Comparison of ENCODE assay signal across 26 cellular contexts in genomic region chr2:69588945-69589344, GRCh38. TPM values are rescaled to one million over a fixed set of nuclear protein-coding genes. Genes with fewer than 3 reads are reported as not detected.
DNase-seq lines count a peak whose midpoint lies in the region; ATAC-seq, FAIRE-seq and TF ChIP-seq lines count a peak whose summit lies in the region.
"Had no signal": no experiment of that assay in that cellular context is flagged by ENCODE, and none has a peak within 500 bp of the region (broad histone marks: within the 10 kb centered on the region; RNA-seq: fewer than 3 reads in every experiment).

No MANE protein-coding gene starts in this region.

- no peaks in the 10 kb centered on the region for H3K9me1 ChIP-seq in K562 (ENCODE audit: control insufficient read depth, insufficient read depth, low read length)

- 79% methylated on average over 6 of the region's 6 CpGs for WGBS in K562 (ENCODE audit: insufficient coverage, low coverage, missing lambda C conversion rate)
- 75% methylated on average over 6 of the region's 6 CpGs for WGBS in prostate gland
- WGBS in aorta, 2 donors, result 88 to 90% methylated on average over 6 of the region's 6 CpGs

- in situ Hi-C loops in K562 (cut with MboI), result no loop called here

- H4K20me1 ChIP-seq in KMS-11 (ENCODE audit: insufficient read depth), result no peaks in the 10 kb centered on the region; the same call in 1 of the 2 replicates
- no peaks in the 10 kb centered on the region for H4K20me1 ChIP-seq in K562 (replicated peaks; ENCODE audit: control insufficient read depth, insufficient read depth, low read length)

- CTCF ChIA-PET in K562 (lab: Yijun Ruan, JAX; ENCODE audit: low intra/inter-chr PET ratio), result no interaction called here

- H3K9ac ChIP-seq in KMS-11 (no peak overlapping the region), K562 (ENCODE audit: insufficient read depth in 1 of 2, low read depth in 2 of 2, low read length in 2 of 2) (no peak overlapping the region)
- H3K9ac ChIP-seq: parathyroid adenoma had no signal

- no peak for TF ChIP-seq EP300 in K562 (IDR thresholded peaks at IDR 0.05; ENCODE audit: low read length)

- H3K36me3 ChIP-seq in KMS-11 (ENCODE audit: insufficient read depth) (no peaks in the 10 kb centered on the region), K562 (ENCODE audit: control insufficient read depth, insufficient read depth, low read length) (no peaks in the 10 kb centered on the region), prostate gland (no peaks in the 10 kb centered on the region), aorta (ENCODE audit: control insufficient read depth in 1 of 2, insufficient read depth in 2 of 2, low read length in 1 of 2) (no peaks in the 10 kb centered on the region)
- H3K36me3 ChIP-seq: vagina had no signal

- H3K27ac ChIP-seq in KMS-11, result peak overlapping the region; percentile 5; the same call in 1 of the 2 replicates
- H3K27ac ChIP-seq in K562 (ENCODE audit: extremely low read depth, low read depth, low read length), result no peak overlapping the region; the same call in 2 of the 3 replicates
- peak overlapping the region; percentile 35 to 72 for H3K27ac ChIP-seq in prostate gland
- H3K27ac ChIP-seq in aorta (ENCODE audit: low read depth in 1 of 2, low read length in 2 of 2), result no peak overlapping the region
- H3K27ac ChIP-seq: C4-2B, coronary artery, parathyroid adenoma, vagina had no signal

- TF ChIP-seq RAD21 in K562 (CRISPR knock-in tag; conservative IDR thresholded peaks at IDR 0.05 in 1 of 2, IDR thresholded peaks at IDR 0.05 in 1 of 2), result no peak

- no peaks in the 10 kb centered on the region for H3K9me3 Mint-ChIP-seq in activated T-cell treated with anti-CD3 and anti-CD28 coated beads, Interleukin-2, amount 50 U/mL, for 72 hours
- H3K9me3 Mint-ChIP-seq: memory B cell; nephron; T-helper 2 cell treated with Interferon-gamma antibody and Interleukin-4, amounts not matched to agents 5 μg/mL and 100 μg/mL, for 36 hours; WTC11 had no signal

- POLR2A ChIA-PET in K562 (lab: Yijun Ruan, JAX), result interaction anchor here (0.5 kb wide), 1 partner anchor 10 kb away, joined by 3 read pairs; no protein-coding TSS in a partner anchor

- intact Hi-C loops in K562 (cut with micrococcal nuclease) (no loop called here), prostate gland (cut with DNase I) (no loop called here), aorta (cut with DNase I) (loop anchor here in 1 of 2 donors (10.0 kb wide), 1 partner anchor 236 kb away; the partner anchor contains the start of gene GMCL1)

- H3K4me3 Mint-ChIP-seq in activated T-cell treated with anti-CD3 and anti-CD28 coated beads, Interleukin-2, amount 50 U/mL, for 72 hours, result peak overlapping the region; percentile 36 to 70
- H3K4me3 Mint-ChIP-seq: memory B cell; nephron; T-helper 2 cell treated with Interferon-gamma antibody and Interleukin-4, amounts not matched to agents 5 μg/mL and 100 μg/mL, for 36 hours; WTC11 had no signal

- H3K4me1 ChIP-seq in KMS-11 (ENCODE audit: low read depth, poor library complexity, severe bottlenecking), result peaks cover 82% of the 10 kb centered on the region
- peaks cover 0 to 31% of the 10 kb centered on the region in 2 experiments; a peak in 3 of 5 replicates for H3K4me1 ChIP-seq in K562 (replicated peaks in 1 of 2; ENCODE audit: control insufficient read depth in 2 of 2, insufficient read depth in 2 of 2, low read length in 2 of 2)
- H3K4me1 ChIP-seq in prostate gland (replicated peaks), result peaks cover 8% of the 10 kb centered on the region
- H3K4me1 ChIP-seq in aorta (ENCODE audit: control insufficient read depth in 1 of 2, insufficient read depth in 2 of 2, low read length in 2 of 2), result peaks cover 0 to 3% of the 10 kb centered on the region in 2 donors

- no peak for FAIRE-seq in K562 (lab: Jason Lieb, UNC)
- FAIRE-seq: islet of Langerhans had no signal

- H3K27me3 ChIP-seq in KMS-11 (ENCODE audit: insufficient read depth, low read depth), result no peaks in the 10 kb centered on the region
- no peaks in the 10 kb centered on the region for H3K27me3 ChIP-seq in K562 (ENCODE audit: control insufficient read depth in 2 of 2, insufficient read depth in 2 of 2, low read length in 2 of 2)
- H3K27me3 ChIP-seq in prostate gland (replicated peaks; ENCODE audit: insufficient read depth), result no peaks in the 10 kb centered on the region
- H3K27me3 ChIP-seq in aorta (ENCODE audit: control insufficient read depth in 1 of 2, insufficient read depth in 2 of 2, low read length in 1 of 2), result no peaks in the 10 kb centered on the region
- H3K27me3 ChIP-seq: vagina had no signal

- no peak for TF ChIP-seq POLR2A in K562 (conservative IDR thresholded peaks at IDR 0.05)
- no peak for TF ChIP-seq POLR2A in prostate gland (IDR thresholded peaks at IDR 0.05)

- no peak for DNase-seq in activated T-cell treated with anti-CD3 and anti-CD28 coated beads, Interleukin-2, amount 50 U/mL, for 72 hours
- no peak for DNase-seq in activated T-cell treated with anti-CD3 and anti-CD28 coated beads, Interleukin-2, amount 50 U/mL, for 1 hour
- no peak for DNase-seq in K562 (ENCODE audit: extremely low read depth in 1 of 4, low spot score in 3 of 4)
- DNase-seq in prostate gland (ENCODE audit: low spot score), result no peak
- DNase-seq in aorta, result no peak
- DNase-seq in RKO (ENCODE audit: low spot score), result no peak
- DNase-seq: activated gamma-delta T cell; DMS79 treated with DMSO at 0.1 percent for 48 hours; HCEC 1CT; IMR-90; MM.1S; NCI-H146; NCI-H774; stimulated activated CD4-positive, alpha-beta T cell treated with anti-CD3 and anti-CD28 coated beads, Interleukin-4, amount 100 ng/mL, for 1 hour had no signal

- H3K4me1 Mint-ChIP-seq in activated T-cell treated with anti-CD3 and anti-CD28 coated beads, Interleukin-2, amount 50 U/mL, for 72 hours (ENCODE audit: low read depth), result peaks cover 87% of the 10 kb centered on the region
- H3K4me1 Mint-ChIP-seq: memory B cell had no signal

- no peak overlapping the region for H2AFZ ChIP-seq in KMS-11 (ENCODE audit: low read depth)
- no peak overlapping the region for H2AFZ ChIP-seq in K562 (ENCODE audit: low read depth, low read length)
- H2AFZ ChIP-seq: parathyroid adenoma had no signal

- peak overlapping the region; percentile 59; the same call in 1 of the 2 replicates for H3K4me2 ChIP-seq in KMS-11
- H3K4me2 ChIP-seq in K562 (ENCODE audit: insufficient read depth, low read length), result no peak overlapping the region

- H3K27me3 Mint-ChIP-seq in activated T-cell treated with anti-CD3 and anti-CD28 coated beads, Interleukin-2, amount 50 U/mL, for 72 hours (ENCODE audit: low read depth), result no peaks in the 10 kb centered on the region

- TF ChIP-seq CTCF in KMS-11 (conservative IDR thresholded peaks at IDR 0.05; ENCODE audit: low read depth, low read length) (no peak), K562 (IDR thresholded peaks at IDR 0.05 in 2 of 3, conservative IDR thresholded peaks at IDR 0.05 in 1 of 3; ENCODE audit: insufficient read depth in 2 of 3, low read depth in 1 of 3, low read length in 3 of 3) (no peak), prostate gland (IDR thresholded peaks at IDR 0.05) (no peak)

- peak overlapping the region; percentile 95 for H3K27ac Mint-ChIP-seq in activated T-cell treated with anti-CD3 and anti-CD28 coated beads, Interleukin-2, amount 50 U/mL, for 72 hours
- H3K27ac Mint-ChIP-seq: memory B cell; T-helper 2 cell treated with Interferon-gamma antibody and Interleukin-4, amounts not matched to agents 5 μg/mL and 100 μg/mL, for 36 hours had no signal

- no peak for ATAC-seq in activated T-cell treated with anti-CD3 and anti-CD28 coated beads, Interleukin-2, amount 50 U/mL, for 72 hours (replicated peaks in 1 of 2)
- ATAC-seq in K562 (no peak), aorta (ENCODE audit: low FRiP score) (no peak), GM18858 (IDR thresholded peaks at IDR 0.05; ENCODE audit: unreplicated experiment) (no peak)
- ATAC-seq: WTC11 had no signal

- peaks cover 27% of the 10 kb centered on the region; the same call in 1 of the 2 replicates for H3K79me2 ChIP-seq in KMS-11 (ENCODE audit: insufficient read depth, low read depth)
- H3K79me2 ChIP-seq in K562 (ENCODE audit: control insufficient read depth, insufficient read depth, low read length), result 0 out of 3 replicates have a peak, but pooled peaks cover 5% of the 10 kb centered on the region

- H3K9me3 ChIP-seq in K562 (replicated peaks; ENCODE audit: control insufficient read depth, insufficient read depth, low read depth, low read length) (no peaks in the 10 kb centered on the region), prostate gland (no peaks in the 10 kb centered on the region), aorta (ENCODE audit: control insufficient read depth, low read length) (no peaks in the 10 kb centered on the region)
- H3K9me3 ChIP-seq: vagina had no signal

- H3K4me3 ChIP-seq in KMS-11 (IDR thresholded peaks at IDR 0.05; ENCODE audit: insufficient read depth, low read depth, low read length) (no peak overlapping the region), K562 (no peak overlapping the region), prostate gland (no peak overlapping the region), aorta (ENCODE audit: low read length in 2 of 2) (no peak overlapping the region)
- H3K4me3 ChIP-seq: coronary artery, smooth muscle cell, vagina had no signal

- H3K36me3 Mint-ChIP-seq in activated T-cell treated with anti-CD3 and anti-CD28 coated beads, Interleukin-2, amount 50 U/mL, for 72 hours (ENCODE audit: insufficient read depth in 2 of 2), result peaks cover 1 to 5% of the 10 kb centered on the region in 2 donors
- H3K36me3 Mint-ChIP-seq: memory B cell, WTC11 had no signal

- no TSS peak for BruUV-seq in K562 (replicated peaks; lab: Mats Ljungman, UMichigan)

RNA-seq across cellular contexts. Expression of gene AAK1, which starts 54.6 kb away (rescaled TPM):
- 100 to 1,000 TPM; 134 to 137 TPM for total RNA-seq in activated T-cell treated with anti-CD3 and anti-CD28 coated beads, Interleukin-2, amount 50 U/mL, for 72 hours
- total RNA-seq in K562 (2011; cell fraction: chromatin; rRNA removed; ENCODE audit: low replicate concordance), result 34.4 and 78.8 TPM in 2 replicates
- 16.3 and 20.0 TPM in 2 replicates for total RNA-seq in K562 (2011; cell fraction: nucleolus; rRNA removed)
- 38.6 and 69.9 TPM in 2 replicates for total RNA-seq in K562 (2011; cell fraction: nucleoplasm; rRNA removed)
- total RNA-seq in K562 (2014; rRNA removed) (8.3 and 8.9 TPM in 2 replicates), K562 (2014; rRNA removed; fragmentation: Illumina TruSeq; extraction: Trizol) (6.0 and 6.9 TPM in 2 replicates), K562 (2015; rRNA removed; fragmentation: Illumina TruSeq; extraction: Trizol) (5.5 and 6.8 TPM in 2 replicates), K562 (2021) (13.8 and 17.1 TPM in 2 replicates), prostate gland (10 to 100 TPM; 70.7 to 77.3 TPM), aorta (10 to 100 TPM; 71.3 to 95.6 TPM)
- polyA plus RNA-seq in K562 (2011; rRNA removed) (3.2 and 5.1 TPM in 2 replicates), K562 (2014; fragmentation: Illumina TruSeq; extraction: Trizol) (6.2 and 7.2 TPM in 2 replicates), K562 (2014; fragmentation: Nextera tagmentation; extraction: Ambion mirVana) (1 to 10 TPM in 1 of 2 experiments, under 1 TPM in 1; 0.89 to 2.4 TPM), K562 (2014; rRNA removed) (5.3 and 7.1 TPM in 2 replicates), aorta (10 to 100 TPM in 1 of 2 donors, 1 to 10 TPM in 1; 6.9 to 30.8 TPM)
- polyA plus RNA-seq in K562 (2011; cell fraction: cytosol; rRNA removed), result 2.8 and 3.3 TPM in 2 replicates
- polyA plus RNA-seq in K562 (2011; cell fraction: nucleus; rRNA removed), result 4.5 and 10.2 TPM in 2 replicates
- polyA plus RNA-seq in K562 (2012), result 8.1 and 15.8 TPM in 2 replicates
- polyA minus RNA-seq in K562 (2011; rRNA and poly(A)+ RNA removed), result 10.5 and 18.0 TPM in 2 replicates
- polyA minus RNA-seq in K562 (2011; cell fraction: cytosol; rRNA and poly(A)+ RNA removed), result 4.7 and 7.4 TPM in 2 replicates
- polyA minus RNA-seq in K562 (2011; cell fraction: nucleus; rRNA and poly(A)+ RNA removed), result 8.7 and 10.9 TPM in 2 replicates

Comparison
In these comparisons a context has a peak if more than half of its experiments do, and no peak if none do; other contexts are left out.
1. H3K27ac ChIP-seq: peak in KMS-11 (single experiment) and prostate gland (2 of 2); none in K562 (single experiment) and aorta (0 of 2).